In the genomic region with DNA sequence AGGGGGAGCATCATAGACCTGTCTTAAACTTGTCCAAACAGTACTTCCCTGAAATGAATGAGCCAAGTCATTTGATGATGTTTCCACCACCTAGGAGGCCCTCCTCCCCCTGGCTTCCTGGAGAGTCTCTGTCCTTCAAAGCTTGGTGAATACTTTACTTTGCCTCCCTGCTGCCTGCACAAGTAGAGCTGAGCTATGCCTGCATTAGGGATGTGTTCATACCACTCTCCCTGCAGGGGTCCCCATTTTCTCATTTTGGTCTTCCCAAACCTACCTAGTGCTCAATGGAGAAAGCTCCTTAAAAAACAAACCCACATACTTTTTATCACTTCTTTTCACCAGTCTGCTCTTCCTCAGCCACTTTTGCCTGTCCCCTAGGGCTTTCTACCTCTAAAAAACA, we compare ENCODE assay signal across 10 cellular contexts. TPM values are rescaled to one million over a fixed set of nuclear protein-coding genes. Genes with fewer than 3 reads are reported as not detected.
DNase-seq lines count a peak whose midpoint lies in the region; ATAC-seq, FAIRE-seq and TF ChIP-seq lines count a peak whose summit lies in the region.
"Had no signal": no experiment of that assay in that cellular context is flagged by ENCODE, and none has a peak within 500 bp of the region (broad histone marks: within the 10 kb centered on the region; RNA-seq: fewer than 3 reads in every experiment).

No MANE protein-coding gene starts in this region.

- peaks cover 45% of the 10 kb centered on the region for H3K4me1 Mint-ChIP-seq in activated T-cell treated with anti-CD3 and anti-CD28 coated beads, Interleukin-2, amount 50 U/mL, for 24 hours (ENCODE audit: low read depth)
- H3K4me1 Mint-ChIP-seq in stimulated activated effector memory CD8-positive, alpha-beta T cell treated with anti-CD3 and anti-CD28 coated beads, Interleukin-12 subunit alpha, Interleukin-12 subunit beta, amount 100 ng/mL, for 72 hours = peaks cover 48% of the 10 kb centered on the region

- no peak overlapping the region for H3K4me3 ChIP-seq in PC-3 (ENCODE audit: low read length)
- no peak overlapping the region for H3K4me3 ChIP-seq in endothelial cell of umbilical vein (replicated peaks in 1 of 3; ENCODE audit: insufficient read depth in 1 of 3, low read depth in 1 of 3, low read length in 3 of 3)

- H3K79me2 ChIP-seq in PC-3 (ENCODE audit: low read length) = no peaks in the 10 kb centered on the region
- no peaks in the 10 kb centered on the region for H3K79me2 ChIP-seq in endothelial cell of umbilical vein (ENCODE audit: control insufficient read depth, insufficient read depth, low read length)

- BruUV-seq in PC-3 (replicated peaks; lab: Mats Ljungman, UMichigan) = no TSS peak
- no TSS peak for BruUV-seq in endothelial cell of umbilical vein (replicated peaks; lab: Mats Ljungman, UMichigan)

- no peak overlapping the region for H3K27ac Mint-ChIP-seq in activated T-cell treated with anti-CD3 and anti-CD28 coated beads, Interleukin-2, amount 50 U/mL, for 24 hours
- peak overlapping the region; percentile 60 for H3K27ac Mint-ChIP-seq in stimulated activated effector memory CD8-positive, alpha-beta T cell treated with anti-CD3 and anti-CD28 coated beads, Interleukin-12 subunit alpha, Interleukin-12 subunit beta, amount 100 ng/mL, for 72 hours
- H3K27ac Mint-ChIP-seq: nephron progenitor cell had no signal

- no peaks in the 10 kb centered on the region for H3K9me3 ChIP-seq in PC-3 (ENCODE audit: low read length)
- H3K9me3 ChIP-seq in endothelial cell of umbilical vein (replicated peaks; ENCODE audit: control insufficient read depth, insufficient read depth, low read length) = no peaks in the 10 kb centered on the region

- intact Hi-C loops in PC-3 (cut with micrococcal nuclease) (loop anchor here (5.0 kb wide), 1 partner anchor 67 kb away; no protein-coding TSS in a partner anchor), endothelial cell of umbilical vein (cut with micrococcal nuclease) (loop anchor here (1.0 kb wide), 1 partner anchor 65 kb away; no protein-coding TSS in a partner anchor)

- H3K4me2 ChIP-seq in PC-3 (ENCODE audit: low read length) (no peak overlapping the region), endothelial cell of umbilical vein (ENCODE audit: insufficient read depth, low read length) (no peak overlapping the region)

- dilution Hi-C loops in endothelial cell of umbilical vein (cut with MboI; ENCODE audit: extremely low pct_ligation_motif_present, low sequenced_read_pairs) = no loop called here

- H3K27me3 Mint-ChIP-seq in activated T-cell treated with anti-CD3 and anti-CD28 coated beads, Interleukin-2, amount 50 U/mL, for 24 hours = no peaks in the 10 kb centered on the region

- H3K36me3 ChIP-seq in PC-3 (ENCODE audit: low read depth, low read length) (no peaks in the 10 kb centered on the region), endothelial cell of umbilical vein (ENCODE audit: control insufficient read depth in 2 of 2, extremely low read depth in 1 of 2, insufficient read depth in 2 of 2, low read length in 2 of 2) (peaks cover 7 to 9% of the 10 kb centered on the region in 2 experiments)

- no peaks in the 10 kb centered on the region for H3K4me1 ChIP-seq in PC-3 (ENCODE audit: insufficient read depth, low read length)
- H3K4me1 ChIP-seq in endothelial cell of umbilical vein (ENCODE audit: control insufficient read depth, extremely low read depth, insufficient read depth, low read length) = no peaks in the 10 kb centered on the region

- H3K27ac ChIP-seq in PC-3 (ENCODE audit: low read length) = no peak overlapping the region
- H3K27ac ChIP-seq in endothelial cell of umbilical vein (ENCODE audit: insufficient read depth, low read depth, low read length) = no peak overlapping the region

- FAIRE-seq in endothelial cell of umbilical vein (lab: Jason Lieb, UNC) (no peak), D721Med (lab: Jason Lieb, UNC) (no peak)

- ATAC-seq in PC-3 (peak; percentile 57), GM19351 (IDR thresholded peaks at IDR 0.05; ENCODE audit: unreplicated experiment) (no peak)
- no peak for ATAC-seq in stimulated activated effector memory CD8-positive, alpha-beta T cell treated with anti-CD3 and anti-CD28 coated beads, Interleukin-12 subunit alpha, Interleukin-12 subunit beta, amount 100 ng/mL, for 72 hours

- CTCF ChIA-PET in PC-3 (lab: Charles Lee) = interaction anchor here (0.6 to 1.2 kb wide), 4 partner anchors 36 to 65 kb away, joined by 4 to 12 read pairs (median 7); partner anchors contain the start of gene SOWAHA
- CTCF ChIA-PET in endothelial cell of umbilical vein (lab: Charles Lee) = interaction anchor here (0.6 to 6.7 kb wide), 26 partner anchors 8 to 228 kb away, joined by 3 to 179 read pairs (median 5); partner anchors contain the start of genes CCNI2, GDF9, SEPTIN8 and SHROOM1

- TF ChIP-seq POLR2A in endothelial cell of umbilical vein (IDR thresholded peaks at IDR 0.05; ENCODE audit: low read depth, low read length) = no peak

- H3K9me3 Mint-ChIP-seq in activated T-cell treated with anti-CD3 and anti-CD28 coated beads, Interleukin-2, amount 50 U/mL, for 24 hours = no peaks in the 10 kb centered on the region
- no peaks in the 10 kb centered on the region for H3K9me3 Mint-ChIP-seq in stimulated activated effector memory CD8-positive, alpha-beta T cell treated with anti-CD3 and anti-CD28 coated beads, Interleukin-12 subunit alpha, Interleukin-12 subunit beta, amount 100 ng/mL, for 72 hours
- H3K9me3 Mint-ChIP-seq: nephron progenitor cell had no signal

- H3K27me3 ChIP-seq in PC-3 (ENCODE audit: low read length) = no peaks in the 10 kb centered on the region
- H3K27me3 ChIP-seq in endothelial cell of umbilical vein (ENCODE audit: control insufficient read depth in 2 of 2, insufficient read depth in 2 of 2, low read length in 2 of 2) = no peaks in the 10 kb centered on the region

- no peaks in the 10 kb centered on the region for H4K20me1 ChIP-seq in PC-3 (ENCODE audit: low read length)
- H4K20me1 ChIP-seq in endothelial cell of umbilical vein (replicated peaks; ENCODE audit: control insufficient read depth, extremely low read depth, insufficient read depth, low read length) = no peaks in the 10 kb centered on the region

- H3K4me3 Mint-ChIP-seq in activated T-cell treated with anti-CD3 and anti-CD28 coated beads, Interleukin-2, amount 50 U/mL, for 24 hours = no peak overlapping the region
- H3K4me3 Mint-ChIP-seq in stimulated activated effector memory CD8-positive, alpha-beta T cell treated with anti-CD3 and anti-CD28 coated beads, Interleukin-12 subunit alpha, Interleukin-12 subunit beta, amount 100 ng/mL, for 72 hours = no peak overlapping the region
- H3K4me3 Mint-ChIP-seq: nephron progenitor cell had no signal

- TF ChIP-seq CTCF in PC-3 (conservative IDR thresholded peaks at IDR 0.05; ENCODE audit: low read depth, low read length) = 0 out of 2 replicates have a peak, but pooled peaks have one; percentile 23
- peak in 1 of 2 donors; percentile 39 for TF ChIP-seq CTCF in endothelial cell of umbilical vein (IDR thresholded peaks at IDR 0.05; ENCODE audit: extremely low read depth in 1 of 2, insufficient read depth in 1 of 2, low read depth in 1 of 2, low read length in 2 of 2)
- TF ChIP-seq CTCF in D721Med (IDR thresholded peaks at IDR 0.05; ENCODE audit: insufficient read depth, missing control alignments) = no peak

- POLR2A ChIA-PET in PC-3 (lab: Charles Lee; ENCODE audit: unreplicated experiment) (interaction anchor here (0.6 kb wide), 1 partner anchor 136 kb away, joined by 8 read pairs; no protein-coding TSS in a partner anchor), endothelial cell of umbilical vein (lab: Charles Lee) (no interaction called here)

- peak; percentile 25 for DNase-seq in activated T-cell treated with anti-CD3 and anti-CD28 coated beads, Interleukin-2, amount 50 U/mL, for 24 hours
- DNase-seq in activated T-cell treated with anti-CD3 and anti-CD28 coated beads, Interleukin-2, amount 50 U/mL, for 1 hour = no peak
- peak; percentile 3 for DNase-seq in PC-3
- peak; percentile 42 for DNase-seq in endothelial cell of umbilical vein (ENCODE audit: low read depth, low spot score)
- DNase-seq in stimulated activated effector memory CD8-positive, alpha-beta T cell treated with anti-CD3 and anti-CD28 coated beads, Interleukin-12 subunit alpha, Interleukin-12 subunit beta, amount 100 ng/mL, for 72 hours (ENCODE audit: low spot score in 2 of 2) = no peak
- no peak for DNase-seq in D721Med (ENCODE audit: insufficient read length, low spot score)
- no peak for DNase-seq in NCI-H187 treated with DMSO at 0.1 percent for 48 hours (lab: John Stamatoyannopoulos, UW)
- DNase-seq: nephron progenitor cell had no signal

- no peaks in the 10 kb centered on the region for H3F3A ChIP-seq in PC-3 (ENCODE audit: low read length, unreplicated experiment)

- H2AFZ ChIP-seq in PC-3 (ENCODE audit: low read length) (no peak overlapping the region), endothelial cell of umbilical vein (ENCODE audit: low read depth, low read length) (no peak overlapping the region)

- no peaks in the 10 kb centered on the region for H3K9me1 ChIP-seq in endothelial cell of umbilical vein (replicated peaks; ENCODE audit: control insufficient read depth, extremely low read depth, insufficient read depth, low read length)

- no peaks in the 10 kb centered on the region for H3K9me2 ChIP-seq in PC-3 (replicated peaks; ENCODE audit: low read length)

- peaks cover 42% of the 10 kb centered on the region for H3K36me3 Mint-ChIP-seq in activated T-cell treated with anti-CD3 and anti-CD28 coated beads, Interleukin-2, amount 50 U/mL, for 24 hours (ENCODE audit: low read depth)
- H3K36me3 Mint-ChIP-seq in stimulated activated effector memory CD8-positive, alpha-beta T cell treated with anti-CD3 and anti-CD28 coated beads, Interleukin-12 subunit alpha, Interleukin-12 subunit beta, amount 100 ng/mL, for 72 hours = peaks cover 46% of the 10 kb centered on the region

- H3K9ac ChIP-seq in PC-3 (ENCODE audit: low read length) (no peak overlapping the region), endothelial cell of umbilical vein (replicated peaks; ENCODE audit: extremely low read depth, insufficient read depth, low read length) (no peak overlapping the region)

RNA-seq across cellular contexts. Expression of gene CCNI2, which starts 7.7 kb away (rescaled TPM):
- not detected in 2 replicates for total RNA-seq in PC-3 (2014; rRNA removed)
- total RNA-seq in endothelial cell of umbilical vein = 0.53 TPM in 1 of 2 replicates, not detected in the other
- polyA plus RNA-seq in endothelial cell of umbilical vein = 0.13 and 0.25 TPM in 2 replicates
- polyA plus RNA-seq in endothelial cell of umbilical vein (2011; cell fraction: cytosol; rRNA removed) = 0.08 and 0.14 TPM in 2 replicates
- polyA plus RNA-seq in endothelial cell of umbilical vein (2011; cell fraction: nucleus; rRNA removed) = 0.62 and 1.1 TPM in 2 replicates
- polyA plus RNA-seq in endothelial cell of umbilical vein (2012) = 3.4 and 4.1 TPM in 2 replicates
- polyA minus RNA-seq in endothelial cell of umbilical vein = 0.56 and 1.7 TPM in 2 replicates
- polyA minus RNA-seq in endothelial cell of umbilical vein (2011; cell fraction: cytosol; rRNA and poly(A)+ RNA removed) = not detected
- polyA minus RNA-seq in endothelial cell of umbilical vein (2011; cell fraction: nucleus; rRNA and poly(A)+ RNA removed) = 0.58 TPM in 1 of 2 replicates, not detected in the other

RNA-seq across cellular contexts. Expression of gene KIF3A, which starts 17.6 kb away (rescaled TPM):
- 5.7 and 9.5 TPM in 2 replicates for total RNA-seq in PC-3 (2014; rRNA removed)
- total RNA-seq in endothelial cell of umbilical vein = 11.2 and 15.8 TPM in 2 replicates
- 2.4 and 3.3 TPM in 2 replicates for polyA plus RNA-seq in endothelial cell of umbilical vein
- 3.5 and 3.6 TPM in 2 replicates for polyA plus RNA-seq in endothelial cell of umbilical vein (2011; cell fraction: cytosol; rRNA removed)
- 7.8 and 12.3 TPM in 2 replicates for polyA plus RNA-seq in endothelial cell of umbilical vein (2011; cell fraction: nucleus; rRNA removed)
- polyA plus RNA-seq in endothelial cell of umbilical vein (2012) = 9.0 and 14.0 TPM in 2 replicates
- 6.5 and 8.9 TPM in 2 replicates for polyA minus RNA-seq in endothelial cell of umbilical vein
- polyA minus RNA-seq in endothelial cell of umbilical vein (2011; cell fraction: cytosol; rRNA and poly(A)+ RNA removed) = 3.8 TPM
- 8.7 and 11.6 TPM in 2 replicates for polyA minus RNA-seq in endothelial cell of umbilical vein (2011; cell fraction: nucleus; rRNA and poly(A)+ RNA removed)

RNA-seq across cellular contexts. Expression of gene SEPTIN8, which starts 22.1 kb away (rescaled TPM):
- total RNA-seq in PC-3 (2014; rRNA removed) (21.9 and 29.4 TPM in 2 replicates), endothelial cell of umbilical vein (77.2 and 82.1 TPM in 2 replicates)
- 45.3 and 56.6 TPM in 2 replicates for polyA plus RNA-seq in endothelial cell of umbilical vein
- 56.2 and 59.9 TPM in 2 replicates for polyA plus RNA-seq in endothelial cell of umbilical vein (2011; cell fraction: cytosol; rRNA removed)
- polyA plus RNA-seq in endothelial cell of umbilical vein (2011; cell fraction: nucleus; rRNA removed) = 169 and 191 TPM in 2 replicates
- polyA plus RNA-seq in endothelial cell of umbilical vein (2012) = 64.5 and 64.8 TPM in 2 replicates
- polyA minus RNA-seq in endothelial cell of umbilical vein = 74.2 and 83.0 TPM in 2 replicates
- 8.4 TPM for polyA minus RNA-seq in endothelial cell of umbilical vein (2011; cell fraction: cytosol; rRNA and poly(A)+ RNA removed)
- 39.0 and 42.6 TPM in 2 replicates for polyA minus RNA-seq in endothelial cell of umbilical vein (2011; cell fraction: nucleus; rRNA and poly(A)+ RNA removed)

RNA-seq across cellular contexts. Expression of gene SOWAHA, which starts 58.2 kb away (rescaled TPM):
- total RNA-seq in PC-3 (2014; rRNA removed) = 0.04 TPM in 1 of 2 replicates, not detected in the other
- total RNA-seq in endothelial cell of umbilical vein = not detected in 2 replicates
- polyA plus RNA-seq in endothelial cell of umbilical vein = not detected in 2 replicates
- 0.01 TPM in 1 of 2 replicates, not detected in the other for polyA plus RNA-seq in endothelial cell of umbilical vein (2011; cell fraction: cytosol; rRNA removed)
- polyA plus RNA-seq in endothelial cell of umbilical vein (2011; cell fraction: nucleus; rRNA removed) = not detected in 2 replicates
- not detected in 2 replicates for polyA plus RNA-seq in endothelial cell of umbilical vein (2012)
- polyA minus RNA-seq in endothelial cell of umbilical vein = not detected in 2 replicates
- polyA minus RNA-seq in endothelial cell of umbilical vein (2011; cell fraction: cytosol; rRNA and poly(A)+ RNA removed) = not detected
- polyA minus RNA-seq in endothelial cell of umbilical vein (2011; cell fraction: nucleus; rRNA and poly(A)+ RNA removed) = not detected in 2 replicates
- total RNA-seq: Daoy had no signal

Comparison
In these comparisons a context has a peak if more than half of its experiments do, and no peak if none do; other contexts are left out.
1. DNase-seq: peak in activated T-cell treated with anti-CD3 and anti-CD28 coated beads, Interleukin-2, amount 50 U/mL, for 24 hours (single experiment), PC-3 (single experiment) and endothelial cell of umbilical vein (single experiment); none in activated T-cell treated with anti-CD3 and anti-CD28 coated beads, Interleukin-2, amount 50 U/mL, for 1 hour (single experiment), stimulated activated effector memory CD8-positive, alpha-beta T cell treated with anti-CD3 and anti-CD28 coated beads, Interleukin-12 subunit alpha, Interleukin-12 subunit beta, amount 100 ng/mL, for 72 hours (0 of 2), D721Med (single experiment) and NCI-H187 treated with DMSO at 0.1 percent for 48 hours (single experiment).